In genomic region chr5:173643964-173644363, GRCh38 we compare ENCODE assay signal across 9 cellular contexts. TPM values are rescaled to one million over a fixed set of nuclear protein-coding genes. Genes with fewer than 3 reads are reported as not detected.
DNase-seq lines count a peak whose midpoint lies in the region; ATAC-seq, FAIRE-seq and TF ChIP-seq lines count a peak whose summit lies in the region.
"Had no signal": no experiment of that assay in that cellular context is flagged by ENCODE, and none has a peak within 500 bp of the region (broad histone marks: within the 10 kb centered on the region; RNA-seq: fewer than 3 reads in every experiment).

No MANE protein-coding gene starts in this region.

- peaks cover 5 to 22% (median 11%) of the 10 kb centered on the region in 4 experiments for H3K4me1 ChIP-seq in H1 (replicated peaks in 1 of 4; ENCODE audit: control insufficient read depth in 3 of 4, insufficient read depth in 4 of 4, low read length in 3 of 4)

- H3K4ac ChIP-seq in H1 (replicated peaks; ENCODE audit: insufficient read length, low read depth, low read length) = no peak overlapping the region

- H4K91ac ChIP-seq in H1 (replicated peaks; ENCODE audit: insufficient read length, low read length) = peak overlapping the region; percentile 60

- POLR2A ChIA-PET in H1 (lab: Charles Lee; ENCODE audit: partially characterized antibody) = interaction anchor here (0.6 to 1.4 kb wide), 4 partner anchors 12 to 320 kb away, joined by 3 to 6 read pairs (median 4); no protein-coding TSS in a partner anchor
- POLR2A ChIA-PET in CD4-positive, alpha-beta T cell (lab: Charles Lee) = no interaction called here

- no peak overlapping the region for H3K23ac ChIP-seq in H1 (ENCODE audit: insufficient read length)

- TF ChIP-seq EP300 in H1 (IDR thresholded peaks at IDR 0.05; ENCODE audit: borderline replicate concordance in 1 of 2, low read depth in 2 of 2, low read length in 2 of 2) = no peak

- no peaks in the 10 kb centered on the region for H3K36me3 Mint-ChIP-seq in activated T-helper 2 cell treated with anti-CD3 and anti-CD28 coated beads, Interferon-gamma antibody, Interleukin-2, Interleukin-4, amounts not matched to agents 10 μg/mL and 5 μg/mL and 100 μg/mL, durations not matched to agents 14 hours and 24 hours and 36 hours (ENCODE audit: low read depth)
- no peaks in the 10 kb centered on the region for H3K36me3 Mint-ChIP-seq in CD4-positive, alpha-beta T cell (ENCODE audit: low read depth)
- H3K36me3 Mint-ChIP-seq: natural killer cell treated with Interleukin-12 subunit alpha and Interleukin-12 subunit beta and Interleukin-15 and Interleukin-18, amount 100 ng/mL, for 72 hours had no signal

- no peak overlapping the region for H3K56ac ChIP-seq in H1 (replicated peaks; ENCODE audit: insufficient read length, low read depth, low read length)

- CTCF ChIA-PET in H1 (lab: Charles Lee; ENCODE audit: partially characterized antibody) = interaction anchor here (0.5 to 9.0 kb wide), 7 partner anchors 10 to 1366 kb away, joined by 3 to 72 read pairs (median 6); no protein-coding TSS in a partner anchor
- CTCF ChIA-PET in CD4-positive, alpha-beta T cell (lab: Charles Lee) = no interaction called here

- no peaks in the 10 kb centered on the region for H3K4me1 Mint-ChIP-seq in activated T-helper 2 cell treated with anti-CD3 and anti-CD28 coated beads, Interferon-gamma antibody, Interleukin-2, Interleukin-4, amounts not matched to agents 10 μg/mL and 5 μg/mL and 100 μg/mL, durations not matched to agents 14 hours and 24 hours and 36 hours (ENCODE audit: low read depth)
- H3K4me1 Mint-ChIP-seq in CD4-positive, alpha-beta T cell (ENCODE audit: low read depth) = no peaks in the 10 kb centered on the region

- peak; percentile 55 for FAIRE-seq in H1 (lab: Jason Lieb, UNC)

- no peak overlapping the region for H3K27ac Mint-ChIP-seq in activated T-helper 2 cell treated with anti-CD3 and anti-CD28 coated beads, Interferon-gamma antibody, Interleukin-2, Interleukin-4, amounts not matched to agents 10 μg/mL and 5 μg/mL and 100 μg/mL, durations not matched to agents 14 hours and 24 hours and 36 hours
- H3K27ac Mint-ChIP-seq in CD4-positive, alpha-beta T cell = no peak overlapping the region
- H3K27ac Mint-ChIP-seq: natural killer cell treated with Interleukin-12 subunit alpha and Interleukin-12 subunit beta and Interleukin-15 and Interleukin-18, amount 100 ng/mL, for 72 hours had no signal

- TF ChIP-seq POLR2A in H1 (IDR thresholded peaks at IDR 0.05; ENCODE audit: control extremely low read depth in 1 of 2, low read depth in 2 of 2, low read length in 2 of 2) = no peak

- DNase-seq in GM06990 (ENCODE audit: extremely low read depth, insufficient read length) = peak; percentile 41
- peak; percentile 44 for DNase-seq in NCI-H2029 (lab: John Stamatoyannopoulos, UW)
- DNase-seq in H1 (ENCODE audit: low read depth in 1 of 2, low spot score in 2 of 2) = peak in 1 of 2 experiments; percentile 81
- no peak for DNase-seq in activated T-helper 2 cell treated with anti-CD3 and anti-CD28 coated beads, Interferon-gamma antibody, Interleukin-2, Interleukin-4, amounts not matched to agents 10 μg/mL and 5 μg/mL and 100 μg/mL, durations not matched to agents 14 hours and 24 hours and 36 hours (ENCODE audit: low spot score)
- no peak for DNase-seq in HCEC 1CT
- DNase-seq in ACHN = no peak
- DNase-seq in CD4-positive, alpha-beta T cell = no peak

- H3K9me3 ChIP-seq in H1 (ENCODE audit: insufficient read depth in 2 of 2, low read depth in 1 of 2, low read length in 1 of 2) = no peaks in the 10 kb centered on the region
- H3K9me3 ChIP-seq in CD4-positive, alpha-beta T cell (ENCODE audit: control insufficient read depth, low read length) = no peaks in the 10 kb centered on the region

- in situ Hi-C loops in ACHN (cut with HindIII; ENCODE audit: low pct_ligation_motif_present, low pct_unique_long_range_greater_than_20kb, low sequenced_read_pairs) = no loop called here

- H3K4me2 ChIP-seq in H1 (ENCODE audit: insufficient read depth in 1 of 2, low read depth in 2 of 2, low read length in 2 of 2) = peak overlapping the region in 1 of 2 experiments; percentile 31; a peak in 1 of 4 replicates

- H3K27ac ChIP-seq in H1 (ENCODE audit: low read depth, low read length) = no peak overlapping the region
- H3K27ac ChIP-seq in CD4-positive, alpha-beta T cell (ENCODE audit: low read depth, low read length) = no peak overlapping the region

- H4K5ac ChIP-seq in H1 (ENCODE audit: insufficient read length, low read depth, low read length) = no peak overlapping the region

- no peaks in the 10 kb centered on the region for H3K79me2 ChIP-seq in H1 (ENCODE audit: control insufficient read depth in 1 of 2, insufficient read depth in 2 of 2, low read length in 2 of 2)

- H3K27me3 ChIP-seq in GM06990 (replicated peaks; ENCODE audit: control insufficient read depth, insufficient read depth, low read length) = no peaks in the 10 kb centered on the region
- H3K27me3 ChIP-seq in H1 (replicated peaks in 1 of 4; ENCODE audit: control insufficient read depth in 3 of 4, extremely low read depth in 1 of 4, insufficient read depth in 3 of 4, low read length in 3 of 4) = no peaks in the 10 kb centered on the region
- no peaks in the 10 kb centered on the region for H3K27me3 ChIP-seq in CD4-positive, alpha-beta T cell (ENCODE audit: control insufficient read depth, insufficient read depth, low read length)

- 0 out of 7 replicates have a peak overlapping the region, but pooled peaks of 1 of the 4 experiments have one; percentile 19 for H3K9ac ChIP-seq in H1 (replicated peaks in 1 of 4; ENCODE audit: extremely low read depth in 1 of 4, low read depth in 3 of 4, low read length in 3 of 4)

- peak overlapping the region; percentile 56; the same call in 1 of the 2 replicates for H2AK5ac ChIP-seq in H1 (ENCODE audit: low read depth, low read length)

- H3K4me3 ChIP-seq in GM06990 (replicated peaks; ENCODE audit: low read depth, low read length) (no peak overlapping the region), H1 (ENCODE audit: extremely low read depth in 1 of 4, insufficient read depth in 2 of 4, low read depth in 3 of 4, low read length in 4 of 4) (no peak overlapping the region)

- no peaks in the 10 kb centered on the region for H3K9me3 Mint-ChIP-seq in activated T-helper 2 cell treated with anti-CD3 and anti-CD28 coated beads, Interferon-gamma antibody, Interleukin-2, Interleukin-4, amounts not matched to agents 10 μg/mL and 5 μg/mL and 100 μg/mL, durations not matched to agents 14 hours and 24 hours and 36 hours
- H3K9me3 Mint-ChIP-seq in CD4-positive, alpha-beta T cell = no peaks in the 10 kb centered on the region
- H3K9me3 Mint-ChIP-seq: natural killer cell treated with Interleukin-12 subunit alpha and Interleukin-12 subunit beta and Interleukin-15 and Interleukin-18, amount 100 ng/mL, for 72 hours had no signal

- H3K36me3 ChIP-seq in GM06990 (ENCODE audit: control insufficient read depth, insufficient read depth, low read length) = no peaks in the 10 kb centered on the region
- H3K36me3 ChIP-seq in H1 (ENCODE audit: control insufficient read depth in 2 of 4, insufficient read depth in 4 of 4, low read length in 3 of 4) = no peaks in the 10 kb centered on the region; a peak in 1 of 8 replicates

- H2BK20ac ChIP-seq in H1 (ENCODE audit: low read length) = peak overlapping the region; percentile 75; the same call in 1 of the 2 replicates

- TF ChIP-seq CTCF in GM06990 (IDR thresholded peaks at IDR 0.05; ENCODE audit: insufficient read depth, low read length, poor library complexity, severe bottlenecking) = no peak
- TF ChIP-seq CTCF in H1 (IDR thresholded peaks at IDR 0.05; ENCODE audit: control extremely low read depth in 1 of 3, insufficient read depth in 1 of 3, low read depth in 1 of 3, low read length in 3 of 3) = no peak
- TF ChIP-seq CTCF in CD4-positive, alpha-beta T cell (IDR thresholded peaks at IDR 0.05) = no peak

- no peaks in the 10 kb centered on the region for H3K79me1 ChIP-seq in H1 (ENCODE audit: low read depth, low read length)

- 0 out of 2 replicates have a peak overlapping the region, but pooled peaks have one; percentile 68 for H2BK5ac ChIP-seq in H1 (ENCODE audit: low read depth, low read length)

- 33% methylated on average over 3 of the region's 3 CpGs; no CpG with 5 or more reads in 1 of the 2 experiments for WGBS in H1 (ENCODE audit: extremely low coverage in 1 of 2, insufficient coverage in 1 of 2, insufficient read length in 1 of 2, insufficient replicate concordance in 2 of 2, low coverage in 1 of 2, low lambda C conversion rate in 2 of 2, missing lambda C conversion rate in 1 of 2), 2 experiments

- no peak overlapping the region for H3K18ac ChIP-seq in H1 (ENCODE audit: extremely low read depth, low read length)

- H3K23me2 ChIP-seq in H1 (ENCODE audit: low read depth, low read length) = no peaks in the 10 kb centered on the region

- peak overlapping the region; percentile 95; the same call in 1 of the 2 replicates for H2BK12ac ChIP-seq in H1 (ENCODE audit: low read depth, low read length)

- peak overlapping the region; percentile 66; the same call in 1 of the 2 replicates for H2BK15ac ChIP-seq in H1 (ENCODE audit: low read length)

- H2BK120ac ChIP-seq in H1 (replicated peaks; ENCODE audit: low read depth, low read length) = peak overlapping the region; percentile 40

- intact Hi-C loops in activated T-helper 2 cell treated with anti-CD3 and anti-CD28 coated beads, Interferon-gamma antibody, Interleukin-2, Interleukin-4, amounts not matched to agents 10 μg/mL and 5 μg/mL and 100 μg/mL, durations not matched to agents 14 hours and 24 hours and 36 hours (cut with micrococcal nuclease) = no loop called here
- intact Hi-C loops in CD4-positive, alpha-beta T cell (cut with DNase I, micrococcal nuclease) = no loop called here

- no peak overlapping the region for H3K4me3 Mint-ChIP-seq in activated T-helper 2 cell treated with anti-CD3 and anti-CD28 coated beads, Interferon-gamma antibody, Interleukin-2, Interleukin-4, amounts not matched to agents 10 μg/mL and 5 μg/mL and 100 μg/mL, durations not matched to agents 14 hours and 24 hours and 36 hours (ENCODE audit: low read depth)
- no peak overlapping the region for H3K4me3 Mint-ChIP-seq in CD4-positive, alpha-beta T cell
- H3K4me3 Mint-ChIP-seq: natural killer cell treated with Interleukin-12 subunit alpha and Interleukin-12 subunit beta and Interleukin-15 and Interleukin-18, amount 100 ng/mL, for 72 hours had no signal

- TF ChIP-seq RAD21 in H1 (IDR thresholded peaks at IDR 0.05 in 1 of 2, conservative IDR thresholded peaks at IDR 0.05 in 1 of 2; ENCODE audit: low read depth in 2 of 2, low read length in 2 of 2) = no peak

- H3K14ac ChIP-seq in H1 (ENCODE audit: insufficient read length) = no peak overlapping the region

- H4K20me1 ChIP-seq in H1 (replicated peaks in 1 of 2; ENCODE audit: control insufficient read depth in 1 of 2, insufficient read depth in 2 of 2, low read length in 2 of 2) = no peaks in the 10 kb centered on the region

- ATAC-seq in GM21825 (IDR thresholded peaks at IDR 0.05; ENCODE audit: unreplicated experiment) = peak; percentile 73
- ATAC-seq in CD4-positive, alpha-beta T cell (ENCODE audit: poor library complexity) = no peak

- H4K8ac ChIP-seq in H1 (ENCODE audit: extremely low read depth, insufficient read depth, low read length) = no peak overlapping the region

- H3K27me3 Mint-ChIP-seq in activated T-helper 2 cell treated with anti-CD3 and anti-CD28 coated beads, Interferon-gamma antibody, Interleukin-2, Interleukin-4, amounts not matched to agents 10 μg/mL and 5 μg/mL and 100 μg/mL, durations not matched to agents 14 hours and 24 hours and 36 hours (ENCODE audit: low read depth) = peaks cover under 1% of the 10 kb centered on the region
- peaks cover 10% of the 10 kb centered on the region for H3K27me3 Mint-ChIP-seq in CD4-positive, alpha-beta T cell

- no peak overlapping the region for H2AFZ ChIP-seq in H1 (ENCODE audit: low read length)

RNA-seq across cellular contexts. Expression of gene BOD1, which starts 27.5 kb away (rescaled TPM):
- total RNA-seq in H1 (2021; fragmentation: NEBNext Ultra II Directional; extraction: Animal tissue kit (Norgen Biotek cat#: 25700)) = 143 and 149 TPM in 2 replicates
- 83.1 and 107 TPM in 2 replicates for polyA plus RNA-seq in H1 (2011; rRNA removed)
- polyA plus RNA-seq in H1 (2011; cell fraction: cytosol; rRNA removed) = 127 TPM
- polyA plus RNA-seq in H1 (2011; cell fraction: nucleus; rRNA removed) = 58.0 TPM
- 133 to 170 TPM (median 136 TPM) in 4 replicates for polyA plus RNA-seq in H1 (2012, experiment 1 of 2)
- 111 TPM for polyA plus RNA-seq in H1 (2012, experiment 2 of 2)
- polyA plus RNA-seq in H1 (2013, experiment 1 of 2) = 117 TPM
- 117 TPM for polyA plus RNA-seq in H1 (2013, experiment 2 of 2)
- 114 and 131 TPM in 2 replicates for polyA minus RNA-seq in H1 (2011; rRNA and poly(A)+ RNA removed)
- 68.5 TPM for polyA minus RNA-seq in H1 (2011; cell fraction: cytosol; rRNA and poly(A)+ RNA removed)
- 60.4 TPM for polyA minus RNA-seq in H1 (2011; cell fraction: nucleus; rRNA and poly(A)+ RNA removed)
- 27.2 and 32.3 TPM in 2 replicates for total RNA-seq in activated T-helper 2 cell treated with anti-CD3 and anti-CD28 coated beads, Interferon-gamma antibody, Interleukin-2, Interleukin-4, amounts not matched to agents 10 μg/mL and 5 μg/mL and 100 μg/mL, durations not matched to agents 14 hours and 24 hours and 36 hours
- 10 to 100 TPM; 20.6 to 20.9 TPM for total RNA-seq in CD4-positive, alpha-beta T cell

Comparison
In these comparisons a context has a peak if more than half of its experiments do, and no peak if none do; other contexts are left out.
1. DNase-seq: peak in GM06990 (single experiment) and NCI-H2029 (single experiment); none in activated T-helper 2 cell treated with anti-CD3 and anti-CD28 coated beads, Interferon-gamma antibody, Interleukin-2, Interleukin-4, amounts not matched to agents 10 μg/mL and 5 μg/mL and 100 μg/mL, durations not matched to agents 14 hours and 24 hours and 36 hours (single experiment), HCEC 1CT (single experiment), ACHN (single experiment) and CD4-positive, alpha-beta T cell (0 of 10).